ENCODE assay signal across 1 cellular context in the genomic region with DNA sequence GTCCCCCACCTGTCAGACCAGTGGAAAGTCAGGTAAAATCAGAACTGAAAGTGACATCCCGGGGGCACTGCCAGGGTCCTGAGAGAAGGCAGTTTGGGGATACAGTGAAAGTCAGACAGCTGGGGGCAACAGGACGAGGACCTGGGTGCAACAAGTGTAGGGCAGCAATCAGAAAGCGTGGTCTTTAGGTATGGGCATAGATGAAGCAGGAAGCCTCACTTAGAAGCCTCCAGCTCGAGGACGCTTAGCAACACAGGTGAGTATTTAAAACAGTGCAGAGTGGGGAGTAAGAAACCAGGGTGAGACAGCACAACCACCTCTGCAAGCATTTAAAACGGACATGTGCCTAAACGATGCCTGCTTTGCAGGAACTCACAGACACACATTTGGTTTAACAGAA.
TF ChIP-seq lines count a peak whose summit lies in the region.

No MANE protein-coding gene starts in this region.

TF ChIP-seq in GM23338, 12 proteins besides CTCF, POLR2A, EP300 and RAD21:
- TF ChIP-seq ZNF462 (CRISPR knock-in tag; IDR thresholded peaks at IDR 0.05) (no peak), POLR2AphosphoS5 (IDR thresholded peaks at IDR 0.05; ENCODE audit: low read depth) (no peak), CREB1 (CRISPR knock-in tag; IDR thresholded peaks at IDR 0.05; ENCODE audit: low read depth) (no peak), EZH2 (IDR thresholded peaks at IDR 0.05; ENCODE audit: low read depth, unreplicated experiment) (no peak), ZNF114 (CRISPR knock-in tag; IDR thresholded peaks at IDR 0.05) (no peak), REST (IDR thresholded peaks at IDR 0.05; ENCODE audit: unreplicated experiment) (no peak), JUNB (IDR thresholded peaks at IDR 0.05; ENCODE audit: unreplicated experiment) (no peak)
- TF ChIP-seq, protein P1, sequence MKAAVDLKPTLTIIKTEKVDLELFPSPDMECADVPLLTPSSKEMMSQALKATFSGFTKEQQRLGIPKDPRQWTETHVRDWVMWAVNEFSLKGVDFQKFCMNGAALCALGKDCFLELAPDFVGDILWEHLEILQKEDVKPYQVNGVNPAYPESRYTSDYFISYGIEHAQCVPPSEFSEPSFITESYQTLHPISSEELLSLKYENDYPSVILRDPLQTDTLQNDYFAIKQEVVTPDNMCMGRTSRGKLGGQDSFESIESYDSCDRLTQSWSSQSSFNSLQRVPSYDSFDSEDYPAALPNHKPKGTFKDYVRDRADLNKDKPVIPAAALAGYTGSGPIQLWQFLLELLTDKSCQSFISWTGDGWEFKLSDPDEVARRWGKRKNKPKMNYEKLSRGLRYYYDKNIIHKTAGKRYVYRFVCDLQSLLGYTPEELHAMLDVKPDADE (IDR thresholded peaks at IDR 0.05), result no peak
